ENCODE assay signal across 7 cellular contexts in genomic region chr15:48877630-48878595, GRCh38. TPM values are rescaled to one million over a fixed set of nuclear protein-coding genes. Genes with fewer than 3 reads are reported as not detected.
A peak's percentile ranks its signal among the peaks of the same experiment; 100 is the strongest.
DNase-seq lines count a peak whose midpoint lies in the region; ATAC-seq, FAIRE-seq and TF ChIP-seq lines count a peak whose summit lies in the region.

Gene EID1 (plus strand): TSS chr15:48878134. CDS start chr15:48878177, 43 bp downstream.

- peak within 1 kb of the TSS; percentile 99 for H3K4me3 Mint-ChIP-seq in astrocyte (ENCODE audit: unreplicated experiment)

- H3K4me3 ChIP-seq in astrocyte (ENCODE audit: insufficient read depth, low read depth, low read length), result peak within 1 kb of the TSS; percentile 85

- no peaks in the 10 kb centered on the region for H3K36me3 ChIP-seq in astrocyte (ENCODE audit: insufficient read depth, low read length)

- no peaks in the 10 kb centered on the region for H3K9me3 ChIP-seq in astrocyte (ENCODE audit: insufficient read depth, low read depth, low read length)

- ATAC-seq in GM18502 (IDR thresholded peaks at IDR 0.05; ENCODE audit: poor library complexity, unreplicated experiment) (peak; percentile 96), HG02970 (IDR thresholded peaks at IDR 0.05; ENCODE audit: low FRiP score, unreplicated experiment) (peak; percentile 99)

- peaks cover 1% of the 10 kb centered on the region for H3K36me3 Mint-ChIP-seq in astrocyte (ENCODE audit: low read depth, unreplicated experiment)

- H3K27ac ChIP-seq in astrocyte (ENCODE audit: low read depth, low read length), result peak within 1 kb of the TSS; percentile 86

- H3K4me1 ChIP-seq in astrocyte (ENCODE audit: insufficient read depth, low read length), result peaks cover 11% of the 10 kb centered on the region

- peaks cover 24% of the 10 kb centered on the region for H3K79me2 ChIP-seq in astrocyte (ENCODE audit: insufficient read depth, low read length)

- no peaks in the 10 kb centered on the region for H3K27me3 Mint-ChIP-seq in astrocyte (ENCODE audit: low read depth, unreplicated experiment)

- peaks cover 24% of the 10 kb centered on the region for H4K20me1 ChIP-seq in astrocyte (ENCODE audit: insufficient read depth, low read length)

- peaks cover 12% of the 10 kb centered on the region for H3K4me1 Mint-ChIP-seq in astrocyte (ENCODE audit: low read depth, unreplicated experiment)

- H2AFZ ChIP-seq in astrocyte (ENCODE audit: low read depth, low read length), result peak within 1 kb of the TSS; percentile 92

- peak; percentile 13 for FAIRE-seq in astrocyte (lab: Jason Lieb, UNC)

- DNase-seq in NCI-H1930 (lab: John Stamatoyannopoulos, UW) (peak; percentile 65 to 88), T-helper 22 cell (ENCODE audit: low read depth) (peak; percentile 86), astrocyte (ENCODE audit: low read depth) (peak; percentile 91), hepatic stellate cell (ENCODE audit: low spot score) (peak; percentile 82), renal cortical epithelial cell (ENCODE audit: low read depth) (peak; percentile 89)

- no peaks in the 10 kb centered on the region for H3K9me3 Mint-ChIP-seq in astrocyte (ENCODE audit: unreplicated experiment)

- peak within 1 kb of the TSS; percentile 81 for H3K4me2 ChIP-seq in astrocyte (ENCODE audit: low read length)

- peak within 1 kb of the TSS; percentile 96 for H3K27ac Mint-ChIP-seq in astrocyte (ENCODE audit: unreplicated experiment)

- H3K27me3 ChIP-seq in astrocyte (ENCODE audit: insufficient read depth, low read length), result no peaks in the 10 kb centered on the region

- H3K9ac ChIP-seq in astrocyte (ENCODE audit: low read length), result peak within 1 kb of the TSS; percentile 94

- TF ChIP-seq CTCF in astrocyte (IDR thresholded peaks at IDR 0.05; ENCODE audit: insufficient read depth, low read depth, low read length), result no peak

RNA-seq across cellular contexts. Expression of gene EID1, which starts in this region (rescaled TPM):
- total RNA-seq in astrocyte (165 and 166 TPM in 2 replicates), renal cortical epithelial cell (207 and 216 TPM in 2 replicates)

Comparison
In these comparisons a context has a peak if more than half of its experiments do, and no peak if none do; other contexts are left out.
1. Peak in every context shown above with its lines: DNase-seq, ATAC-seq, H3K4me3 ChIP-seq and H3K27ac ChIP-seq.